In genomic region chr4:173506780-173507211, GRCh38 we compare ENCODE assay signal across 10 cellular contexts. TPM values are rescaled to one million over a fixed set of nuclear protein-coding genes. Genes with fewer than 3 reads are reported as not detected.
DNase-seq lines count a peak whose midpoint lies in the region; ATAC-seq and TF ChIP-seq lines count a peak whose summit lies in the region.
"Had no signal": no experiment of that assay in that cellular context is flagged by ENCODE, and none has a peak within 500 bp of the region (broad histone marks: within the 10 kb centered on the region; RNA-seq: fewer than 3 reads in every experiment).

No MANE protein-coding gene starts in this region.

- H3K36me3 Mint-ChIP-seq in neural progenitor cell (no peaks in the 10 kb centered on the region), Caco-2 (ENCODE audit: insufficient read depth, unreplicated experiment) (no peaks in the 10 kb centered on the region)

- intact Hi-C loops in Caco-2 (cut with micrococcal nuclease; ENCODE audit: unreplicated experiment) = loop anchor here (1.0 to 5.0 kb wide), 4 partner anchors 246 to 650 kb away; no protein-coding TSS in a partner anchor

- H3K27me3 ChIP-seq in ectodermal cell (ENCODE audit: control insufficient read depth, insufficient read depth, low read length, poor library complexity, severe bottlenecking) (peaks cover 98% of the 10 kb centered on the region), neural progenitor cell (peaks cover 100% of the 10 kb centered on the region), Caco-2 (replicated peaks; ENCODE audit: control insufficient read depth, insufficient read depth, low read length) (no peaks in the 10 kb centered on the region)
- H3K27me3 ChIP-seq: ascending aorta had no signal

- H3K9me3 ChIP-seq in ectodermal cell (ENCODE audit: control insufficient read depth, low read length) = no peaks in the 10 kb centered on the region
- no peaks in the 10 kb centered on the region for H3K9me3 ChIP-seq in neural progenitor cell (ENCODE audit: low read depth)
- H3K9me3 ChIP-seq in Caco-2 = no peaks in the 10 kb centered on the region
- H3K9me3 ChIP-seq: ascending aorta had no signal

- H3K36me3 ChIP-seq in ectodermal cell (ENCODE audit: control insufficient read depth, insufficient read depth, low read length) (no peaks in the 10 kb centered on the region), neural progenitor cell (no peaks in the 10 kb centered on the region), Caco-2 (ENCODE audit: control insufficient read depth, insufficient read depth, low read length) (no peaks in the 10 kb centered on the region)
- H3K36me3 ChIP-seq: ascending aorta had no signal

- H3K4me3 ChIP-seq in ectodermal cell (ENCODE audit: insufficient read depth, low read depth, low read length) (peak overlapping the region; percentile 25), neural progenitor cell (peak overlapping the region; percentile 36), Caco-2 (ENCODE audit: low read depth, low read length) (no peak overlapping the region)

- DNase-seq in neural progenitor cell (ENCODE audit: low spot score) (peak; percentile 75), SKM-1 treated with dmso at 0.1 percent for 144 hours (lab: John Stamatoyannopoulos, UW; ENCODE audit: unreplicated experiment) (no peak), NCI-H510A (lab: John Stamatoyannopoulos, UW) (no peak), Caco-2 (no peak)
- no peak for DNase-seq in stimulated activated CD4-positive, alpha-beta T cell treated with anti-CD3 and anti-CD28 coated beads, Interleukin-4, amount 100 ng/mL, for 24 hours

- H3K27ac Mint-ChIP-seq in neural progenitor cell (no peak overlapping the region), Caco-2 (ENCODE audit: unreplicated experiment) (no peak overlapping the region)

- peak overlapping the region; percentile 73 for H3K4me2 ChIP-seq in neural progenitor cell

- no peaks in the 10 kb centered on the region for H3K4me1 ChIP-seq in ectodermal cell (ENCODE audit: control insufficient read depth, insufficient read depth, low read length)
- no peaks in the 10 kb centered on the region for H3K4me1 ChIP-seq in neural progenitor cell
- 0 out of 2 replicates have a peak, but pooled peaks cover 3% of the 10 kb centered on the region for H3K4me1 ChIP-seq in Caco-2

- H3K27ac ChIP-seq in ectodermal cell (ENCODE audit: insufficient read depth, low read depth, low read length, poor library complexity, severe bottlenecking) (no peak overlapping the region), neural progenitor cell (no peak overlapping the region)

- no TSS peak for BruUV-seq in Caco-2 (replicated peaks; lab: Mats Ljungman, UMichigan)

- H3K79me2 ChIP-seq in neural progenitor cell (ENCODE audit: low read depth) = no peaks in the 10 kb centered on the region

- H3F3A ChIP-seq in neural progenitor cell (ENCODE audit: low read depth) = peaks cover 17% of the 10 kb centered on the region

- H3K4me1 Mint-ChIP-seq in neural progenitor cell = peaks cover 17% of the 10 kb centered on the region
- no peaks in the 10 kb centered on the region for H3K4me1 Mint-ChIP-seq in Caco-2 (ENCODE audit: low read depth, unreplicated experiment)

- WGBS in ectodermal cell, 2 experiments = 2% methylated on average over 26 of the region's 26 CpGs

- CTCF ChIA-PET in Caco-2 (lab: Charles Lee) = interaction anchor here (0.6 kb wide), 1 partner anchor 733 kb away, joined by 4 read pairs; no protein-coding TSS in a partner anchor

- H3K9me3 Mint-ChIP-seq in neural progenitor cell = peaks cover 8% of the 10 kb centered on the region
- H3K9me3 Mint-ChIP-seq in Caco-2 (ENCODE audit: unreplicated experiment) = no peaks in the 10 kb centered on the region

- H3K4me3 Mint-ChIP-seq in neural progenitor cell = peak overlapping the region; percentile 59
- H3K4me3 Mint-ChIP-seq in Caco-2 (ENCODE audit: unreplicated experiment) = no peak overlapping the region

- peaks cover 86% of the 10 kb centered on the region for H3K27me3 Mint-ChIP-seq in neural progenitor cell (ENCODE audit: insufficient read depth, low read depth)
- no peaks in the 10 kb centered on the region for H3K27me3 Mint-ChIP-seq in Caco-2 (ENCODE audit: insufficient read depth, unreplicated experiment)

- H2AFZ ChIP-seq in neural progenitor cell (replicated peaks) = peak overlapping the region; percentile 59

- ATAC-seq in GM18517 (IDR thresholded peaks at IDR 0.05; ENCODE audit: unreplicated experiment) (peak; percentile 17), HG03064 (IDR thresholded peaks at IDR 0.05; ENCODE audit: low read depth, unreplicated experiment) (peak; percentile 10)

- POLR2A ChIA-PET in Caco-2 (lab: Charles Lee) = no interaction called here

- TF ChIP-seq CTCF in neural progenitor cell (IDR thresholded peaks at IDR 0.05) = no peak
- TF ChIP-seq CTCF in Caco-2 (IDR thresholded peaks at IDR 0.05; ENCODE audit: insufficient read depth in 1 of 2, low read depth in 1 of 2, low read length in 1 of 2, severe bottlenecking in 1 of 2, unreplicated experiment in 1 of 2) = no peak

- no peak overlapping the region for H3K9ac ChIP-seq in neural progenitor cell

- H4K20me1 ChIP-seq in neural progenitor cell (ENCODE audit: low read depth) = peaks cover 15% of the 10 kb centered on the region

RNA-seq across cellular contexts. Expression of gene HAND2, which starts 23.2 kb away (rescaled TPM):
- 0.56 TPM for polyA plus RNA-seq in ectodermal cell (2013, experiment 1 of 4)
- polyA plus RNA-seq in ectodermal cell (2013, experiment 2 of 4) = 0.48 TPM
- polyA plus RNA-seq in ectodermal cell (2013, experiment 3 of 4) = 0.91 TPM
- polyA plus RNA-seq in ectodermal cell (2013, experiment 4 of 4) = 0.89 TPM
- total RNA-seq in neural progenitor cell (ENCODE audit: low replicate concordance) = 0.09 TPM in 1 of 2 replicates, not detected in the other
- not detected in 2 replicates for total RNA-seq in Caco-2 (2022)
- total RNA-seq: T-helper 2 cell treated with Interferon-gamma antibody and Interleukin-4, amounts not matched to agents 100 ng/mL and 5 ng/mL, for 36 hours had no signal
